In genomic region chr11:65569973-65570918, GRCh38 we compare ENCODE assay signal across 8 cellular contexts. TPM values are rescaled to one million over a fixed set of nuclear protein-coding genes. Genes with fewer than 3 reads are reported as not detected.
DNase-seq lines count a peak whose midpoint lies in the region; ATAC-seq and TF ChIP-seq lines count a peak whose summit lies in the region.

TSS of gene ZNRD2 (plus strand) at chr11:65570477. CDS start at chr11:65570492, 15 bp downstream.

- peaks cover 86% of the 10 kb centered on the region for H3K4me1 Mint-ChIP-seq in CD4-positive, alpha-beta T cell (ENCODE audit: low read depth)

- peak within 1 kb of the TSS; percentile 100 for H3K4me3 Mint-ChIP-seq in CD4-positive, alpha-beta T cell

- no peaks in the 10 kb centered on the region for H3K9me3 ChIP-seq in CD4-positive, alpha-beta T cell (ENCODE audit: control insufficient read depth, low read length)

- 1% methylated on average over 32 to 50 of the region's 89 CpGs for WGBS in lower leg skin, 2 donors

- TF ChIP-seq CTCF in CD4-positive, alpha-beta T cell (IDR thresholded peaks at IDR 0.05): no peak
- TF ChIP-seq CTCF in lower leg skin (IDR thresholded peaks at IDR 0.05): no peak

- no peaks in the 10 kb centered on the region for H3K9me3 Mint-ChIP-seq in CD4-positive, alpha-beta T cell

- H3K4me3 ChIP-seq in lower leg skin (ENCODE audit: low read depth, poor library complexity, severe bottlenecking): peak within 1 kb of the TSS; percentile 80

- H3K27ac ChIP-seq in CD4-positive, alpha-beta T cell (ENCODE audit: low read depth, low read length): peak within 1 kb of the TSS; percentile 99

- TF ChIP-seq POLR2A in lower leg skin (IDR thresholded peaks at IDR 0.05): no peak

- peaks cover 49% of the 10 kb centered on the region for H3K36me3 Mint-ChIP-seq in CD4-positive, alpha-beta T cell (ENCODE audit: low read depth)

- intact Hi-C loops in CD4-positive, alpha-beta T cell (cut with DNase I, micrococcal nuclease): loop anchor here (1.0 to 10.0 kb wide), 6 partner anchors 17 to 543 kb away; partner anchors contain the start of genes PCNX3 (in 1 of the 2), RELA (in 1 of the 2), SCYL1 (in 1 of the 2) and SNX15 (in 1 of the 2)
- intact Hi-C loops in lower leg skin (cut with DNase I; ENCODE audit: low total_unique reads): no loop called here

- no peaks in the 10 kb centered on the region for H3K27me3 ChIP-seq in CD4-positive, alpha-beta T cell (ENCODE audit: control insufficient read depth, insufficient read depth, low read length)

- H3K27ac Mint-ChIP-seq in CD4-positive, alpha-beta T cell: peak within 1 kb of the TSS; percentile 98

- peak; percentile 71 for ATAC-seq in CD4-positive, alpha-beta T cell (ENCODE audit: poor library complexity)
- ATAC-seq in GM19397 (IDR thresholded peaks at IDR 0.05; ENCODE audit: unreplicated experiment) (peak; percentile 62), HG03571 (IDR thresholded peaks at IDR 0.05; ENCODE audit: unreplicated experiment) (peak; percentile 53)

- POLR2A ChIA-PET in CD4-positive, alpha-beta T cell (lab: Charles Lee): interaction anchor here (0.6 to 5.5 kb wide), 27 partner anchors 9 to 1046 kb away, joined by 3 to 92 read pairs (median 6); partner anchors contain the start of genes CFL1, KAT5, LTBP3 and MALAT1

- CTCF ChIA-PET in CD4-positive, alpha-beta T cell (lab: Charles Lee): interaction anchor here (0.9 to 4.4 kb wide), 6 partner anchors 10 to 29 kb away, joined by 3 to 64 read pairs (median 6); partner anchors contain the start of gene LTBP3

- peak; percentile 96 to 98 (median 98) for DNase-seq in CD4-positive, alpha-beta T cell
- DNase-seq in NCI-H774 (lab: John Stamatoyannopoulos, UW): peak; percentile 98
- peak; percentile 97 to 98 for DNase-seq in activated CD4-positive, alpha-beta T cell treated with anti-CD3 and anti-CD28 coated beads, Interleukin-2, amount 50 U/mL, for 4 hours
- peak; percentile 97 to 99 for DNase-seq in dermis microvascular lymphatic vessel endothelial cell (ENCODE audit: low read depth in 2 of 2)
- peak; percentile 95 to 99 for DNase-seq in lower leg skin (ENCODE audit: low spot score in 2 of 2)
- DNase-seq in stimulated activated CD4-positive, alpha-beta T cell treated with anti-CD3 and anti-CD28 coated beads, Interleukin-4, amount 100 ng/mL, for 48 hours (ENCODE audit: low read depth in 2 of 2): peak; percentile 96 to 99

- no peaks in the 10 kb centered on the region for H3K27me3 Mint-ChIP-seq in CD4-positive, alpha-beta T cell

RNA-seq across cellular contexts. Expression of gene ZNRD2, which starts in this region (rescaled TPM):
- total RNA-seq in CD4-positive, alpha-beta T cell: 10 to 100 TPM; 38.7 to 39.9 TPM
- 37.6 and 37.7 TPM in 2 replicates for total RNA-seq in dermis microvascular lymphatic vessel endothelial cell
- 10 to 100 TPM; 41.9 to 62.9 (median 50.6) TPM for total RNA-seq in lower leg skin

Comparison
In these comparisons a context has a peak if more than half of its experiments do, and no peak if none do; other contexts are left out.
1. Peak in every context shown above with its lines: DNase-seq, ATAC-seq, H3K4me3 ChIP-seq and H3K27ac ChIP-seq.